In the genomic region with DNA sequence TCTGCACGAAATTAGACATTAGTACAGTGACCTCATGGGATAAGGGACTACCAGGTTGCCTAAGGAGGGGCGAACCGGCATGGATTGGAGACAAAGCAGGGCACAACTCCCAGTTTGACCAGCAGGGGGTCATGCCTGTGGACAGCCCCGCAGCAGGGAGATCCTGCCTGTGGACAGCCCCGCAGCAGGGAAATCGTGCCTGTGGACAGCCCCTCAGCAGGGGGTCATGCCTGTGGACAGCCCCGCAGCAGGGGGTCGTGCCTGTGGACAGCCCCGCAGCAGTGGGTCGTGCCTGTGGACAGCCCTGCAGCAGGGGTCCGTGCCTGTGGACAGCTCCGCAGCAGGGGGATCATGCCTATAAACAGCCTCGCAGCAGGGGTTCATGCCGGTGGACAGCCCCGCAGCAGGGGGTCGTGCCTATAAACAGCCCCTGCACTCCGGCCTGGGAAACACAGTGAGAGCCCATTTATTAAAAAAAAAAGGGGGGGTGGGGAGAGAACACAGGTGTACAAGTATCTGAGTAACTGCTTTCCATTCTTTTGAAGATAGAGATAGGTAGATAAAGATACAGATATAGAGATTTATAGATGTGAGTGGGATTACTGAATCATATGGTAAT, we compare ENCODE assay signal across 8 cellular contexts.
DNase-seq lines count a peak whose midpoint lies in the region; ATAC-seq and TF ChIP-seq lines count a peak whose summit lies in the region.
"Not testable (repeated sequence)": the region's sequence is repeated elsewhere in the genome, so short reads cannot be mapped to it uniquely, and the experiment has no call there.

No MANE protein-coding gene starts in this region.

- H3K9me2 ChIP-seq in PC-3 (replicated peaks; ENCODE audit: low read length), result not testable (repeated sequence)

- not testable (repeated sequence) for H3K4me2 ChIP-seq in PC-3 (ENCODE audit: low read length); neural progenitor cell

- H3K79me2 ChIP-seq in PC-3 (ENCODE audit: low read length); neural progenitor cell (ENCODE audit: low read depth): not testable (repeated sequence)

- TF ChIP-seq CTCF in Calu3 (IDR thresholded peaks at IDR 0.05; ENCODE audit: unreplicated experiment), result peak; percentile 44
- peak; percentile 21; the same call in 1 of the 2 replicates for TF ChIP-seq CTCF in GM12875 (IDR thresholded peaks at IDR 0.05; ENCODE audit: borderline replicate concordance, insufficient read depth, low read depth, low read length)
- TF ChIP-seq CTCF in PC-3 (conservative IDR thresholded peaks at IDR 0.05; ENCODE audit: low read depth, low read length), result peak; percentile 56
- peak; percentile 47 for TF ChIP-seq CTCF in brain microvascular endothelial cell (IDR thresholded peaks at IDR 0.05; ENCODE audit: low read depth, low read length, missing control alignments)
- peak; percentile 38 for TF ChIP-seq CTCF in epithelial cell of proximal tubule (conservative IDR thresholded peaks at IDR 0.05; ENCODE audit: low read depth, low read length)
- TF ChIP-seq CTCF in neural progenitor cell (IDR thresholded peaks at IDR 0.05), result peak; percentile 25
- peak; percentile 51 for TF ChIP-seq CTCF in type B pancreatic cell (conservative IDR thresholded peaks at IDR 0.05)

- CTCF ChIA-PET in Calu3 (lab: Charles Lee); PC-3 (lab: Charles Lee): not testable (repeated sequence)

- H3K36me3 Mint-ChIP-seq in Calu3 (ENCODE audit: insufficient read depth, unreplicated experiment); neural progenitor cell: not testable (repeated sequence)
- H3K36me3 Mint-ChIP-seq in type B pancreatic cell, result peaks cover 10% of the 10 kb centered on the region

- H2AFZ ChIP-seq in PC-3 (ENCODE audit: low read length); neural progenitor cell (replicated peaks): not testable (repeated sequence)

- H3K36me3 ChIP-seq in PC-3 (ENCODE audit: low read depth, low read length); brain microvascular endothelial cell (replicated peaks); neural progenitor cell: not testable (repeated sequence)

- not testable (repeated sequence) for H3K4me3 ChIP-seq in GM12875 (ENCODE audit: low read depth, low read length); PC-3 (ENCODE audit: low read length); brain microvascular endothelial cell (ENCODE audit: low read depth, low read length); epithelial cell of proximal tubule (ENCODE audit: low read depth, low read length); neural progenitor cell

- not testable (repeated sequence) for H3K4me3 Mint-ChIP-seq in Calu3 (ENCODE audit: low read depth, unreplicated experiment); neural progenitor cell; type B pancreatic cell

- H3K9ac ChIP-seq in PC-3 (ENCODE audit: low read length); neural progenitor cell: not testable (repeated sequence)

- not testable (repeated sequence) for H3K9me3 Mint-ChIP-seq in Calu3 (ENCODE audit: low read depth, unreplicated experiment); type B pancreatic cell
- peaks cover 23% of the 10 kb centered on the region for H3K9me3 Mint-ChIP-seq in neural progenitor cell

- ATAC-seq in PC-3, result not testable (repeated sequence)

- H3K27me3 ChIP-seq in PC-3 (ENCODE audit: low read length); brain microvascular endothelial cell (replicated peaks): not testable (repeated sequence)
- peaks cover 76% of the 10 kb centered on the region for H3K27me3 ChIP-seq in neural progenitor cell

- POLR2A ChIA-PET in PC-3 (lab: Charles Lee; ENCODE audit: unreplicated experiment), result not testable (repeated sequence)

- not testable (repeated sequence) for DNase-seq in Calu3; epithelial cell of proximal tubule (ENCODE audit: low read depth); neural progenitor cell (ENCODE audit: low spot score); type B pancreatic cell (ENCODE audit: extremely low spot score, unreplicated experiment)
- peak; percentile 15 for DNase-seq in HuH-7 (ENCODE audit: low spot score)
- DNase-seq in PC-3, result peak; percentile 23
- peak; percentile 42 for DNase-seq in brain microvascular endothelial cell

- H3K27ac ChIP-seq in PC-3 (ENCODE audit: low read length); brain microvascular endothelial cell; neural progenitor cell: not testable (repeated sequence)

- H3K4me1 Mint-ChIP-seq in Calu3 (ENCODE audit: low read depth, unreplicated experiment); neural progenitor cell; type B pancreatic cell (ENCODE audit: unreplicated experiment): not testable (repeated sequence)

- not testable (repeated sequence) for H3K9me3 ChIP-seq in PC-3 (ENCODE audit: low read length); neural progenitor cell (ENCODE audit: low read depth)

- in situ Hi-C loops in brain microvascular endothelial cell (cut with HindIII; ENCODE audit: low pct_ligation_motif_present, low sequenced_read_pairs), result not testable (repeated sequence)

- intact Hi-C loops in Calu3 (cut with micrococcal nuclease; ENCODE audit: unreplicated experiment); PC-3 (cut with micrococcal nuclease): not testable (repeated sequence)

- not testable (repeated sequence) for H3K4me1 ChIP-seq in PC-3 (ENCODE audit: insufficient read depth, low read length); neural progenitor cell

- not testable (repeated sequence) for H4K20me1 ChIP-seq in PC-3 (ENCODE audit: low read length); neural progenitor cell (ENCODE audit: low read depth)

- not testable (repeated sequence) for H3K27me3 Mint-ChIP-seq in Calu3 (ENCODE audit: unreplicated experiment); neural progenitor cell (ENCODE audit: insufficient read depth, low read depth); type B pancreatic cell

- not testable (repeated sequence) for H3K27ac Mint-ChIP-seq in Calu3 (ENCODE audit: unreplicated experiment); neural progenitor cell; type B pancreatic cell

- not testable (repeated sequence) for BruUV-seq in Calu3 (replicated peaks; lab: Mats Ljungman, UMichigan); PC-3 (replicated peaks; lab: Mats Ljungman, UMichigan)

- H3F3A ChIP-seq in PC-3 (ENCODE audit: low read length, unreplicated experiment); neural progenitor cell (ENCODE audit: low read depth): not testable (repeated sequence)
